ENCODE assay signal across 26 cellular contexts in genomic region chr9:72332351-72332750, GRCh38.
"Had no signal": no experiment of that assay in that cellular context is flagged by ENCODE, and none has a peak within 500 bp of the region (broad histone marks: within the 10 kb centered on the region; RNA-seq: fewer than 3 reads in every experiment).

No MANE protein-coding gene starts in this region.

- H3K4me1 ChIP-seq: adrenal gland had no signal

- H3K27me3 ChIP-seq: adrenal gland, brain microvascular endothelial cell, MG63, SJCRH30 had no signal

- H3K4me3 ChIP-seq: adrenal gland, MG63, SJCRH30, SK-N-MC had no signal

- H3K27ac ChIP-seq: adrenal gland, brain microvascular endothelial cell, SJCRH30, SK-N-MC had no signal

- H3K9me3 ChIP-seq: adrenal gland, MG63, SJCRH30 had no signal

- H3K36me3 ChIP-seq: adrenal gland, brain microvascular endothelial cell, MG63, SJCRH30 had no signal

- DNase-seq: activated CD4-positive, alpha-beta T cell treated with anti-CD3 and anti-CD28 coated beads, Interleukin-2, amount 10 ng/mL, durations not matched to agents 7 days and 5 days; activated CD4-positive, alpha-beta T cell treated with anti-CD3 and anti-CD28 coated beads, Interleukin-2, amount 50 U/mL, for 48 hours; activated CD8-positive, alpha-beta T cell treated with anti-CD3 and anti-CD28 coated beads, Interleukin-2, amount 10 ng/mL, durations not matched to agents 7 days and 5 days; activated gamma-delta T cell; activated naive CD4-positive, alpha-beta T cell treated with Interleukin-2 at 50 U/mL for 16 hours; activated naive CD8-positive, alpha-beta T cell treated with anti-CD3 and anti-CD28 coated beads, Interleukin-2, amount 10 ng/mL, durations not matched to agents 7 days and 5 days; activated T-cell treated with anti-CD3 and anti-CD28 coated beads, Interleukin-2, amount 50 U/mL, for 24 hours; adrenal gland; aorta; brain microvascular endothelial cell; Kasumi-1; KG1; MG63; NCI-H1048; NCI-H1105 treated with DMSO at 0.1 percent for 48 hours; NCI-H1436; NCI-H1694; NCI-H1930; NCI-H2081 treated with DMSO at 0.1 percent for 48 hours; NCI-H510A; NCI-H526; NCI-H774; SHP77; SJCRH30; T1000 had no signal
